ENCODE assay signal across 19 cellular contexts in genomic region chr16:23107878-23108277, GRCh38.
"Had no signal": no experiment of that assay in that cellular context is flagged by ENCODE, and none has a peak within 500 bp of the region (broad histone marks: within the 10 kb centered on the region; RNA-seq: fewer than 3 reads in every experiment).

No MANE protein-coding gene starts in this region.

- H3K4me1 Mint-ChIP-seq: neural crest cell had no signal

- H3K36me3 ChIP-seq: prostate gland had no signal

- H3K4me2 ChIP-seq: hepatocyte had no signal

- H2AFZ ChIP-seq: hepatocyte had no signal

- H3K27me3 ChIP-seq: gastrocnemius medialis, hepatocyte had no signal

- H3K36me3 Mint-ChIP-seq: stimulated activated effector memory CD8-positive, alpha-beta T cell treated with anti-CD3 and anti-CD28 coated beads, Interleukin-12 subunit alpha, Interleukin-12 subunit beta, amount 100 ng/mL, for 72 hours had no signal

- ATAC-seq: activated CD8-positive, alpha-beta T cell treated with anti-CD3 and anti-CD28 coated beads for 36 hours; activated T-cell treated with anti-CD3 and anti-CD28 coated beads, Interleukin-2, amount 50 U/mL, for 4 hours; effector memory CD8-positive, alpha-beta T cell; gastrocnemius medialis; stimulated activated effector memory CD8-positive, alpha-beta T cell treated with anti-CD3 and anti-CD28 coated beads, Interleukin-12 subunit alpha, Interleukin-12 subunit beta, amount 100 ng/mL, for 72 hours had no signal

- H3K4me3 ChIP-seq: gastrocnemius medialis, hepatocyte, prostate gland had no signal

- H3K27me3 Mint-ChIP-seq: activated CD8-positive, alpha-beta T cell treated with anti-CD3 and anti-CD28 coated beads for 36 hours; brain; dendritic cell treated with granulocyte-macrophage colony-stimulating factor and Interleukin-4, amounts not matched to agents 40 ng/mL and 50 ng/mL, for 4 days; effector memory CD8-positive, alpha-beta T cell had no signal

- H3K27ac Mint-ChIP-seq: activated CD8-positive, alpha-beta T cell treated with anti-CD3 and anti-CD28 coated beads for 36 hours; brain; dendritic cell treated with granulocyte-macrophage colony-stimulating factor and Interleukin-4, amounts not matched to agents 40 ng/mL and 50 ng/mL, for 4 days; effector memory CD8-positive, alpha-beta T cell; stimulated activated effector memory CD8-positive, alpha-beta T cell treated with anti-CD3 and anti-CD28 coated beads, Interleukin-12 subunit alpha, Interleukin-12 subunit beta, amount 100 ng/mL, for 72 hours had no signal

- H3K9me3 Mint-ChIP-seq: activated CD8-positive, alpha-beta T cell treated with anti-CD3 and anti-CD28 coated beads for 36 hours; activated T-cell treated with anti-CD3 and anti-CD28 coated beads, Interleukin-2, amount 50 U/mL, for 4 hours; dendritic cell treated with granulocyte-macrophage colony-stimulating factor and Interleukin-4, amounts not matched to agents 40 ng/mL and 50 ng/mL, for 4 days; effector memory CD8-positive, alpha-beta T cell; stimulated activated effector memory CD8-positive, alpha-beta T cell treated with anti-CD3 and anti-CD28 coated beads, Interleukin-12 subunit alpha, Interleukin-12 subunit beta, amount 100 ng/mL, for 72 hours had no signal

- H3K9me3 ChIP-seq: gastrocnemius medialis, prostate gland had no signal

- DNase-seq: activated CD4-positive, alpha-beta T cell treated with anti-CD3 and anti-CD28 coated beads for 48 hours; activated CD8-positive, alpha-beta T cell treated with anti-CD3 and anti-CD28 coated beads for 36 hours; activated effector memory CD4-positive, alpha-beta T cell treated with Interleukin-2 at 50 U/mL for 16 hours; activated naive CD4-positive, alpha-beta T cell treated with anti-CD3 and anti-CD28 coated beads, Interleukin-2, amount 50 U/mL, for 16 hours; activated T-cell treated with anti-CD3 and anti-CD28 coated beads, Interleukin-2, amount 50 U/mL, for 4 hours; effector memory CD8-positive, alpha-beta T cell; gastrocnemius medialis; islet precursor cell; midbrain; stimulated activated CD4-positive, alpha-beta T cell treated with anti-CD3 and anti-CD28 coated beads, Interleukin-12 subunit alpha, Interleukin-12 subunit beta, amount 100 ng/mL, for 4 hours; stimulated activated CD4-positive, alpha-beta T cell treated with anti-CD3 and anti-CD28 coated beads, Interleukin-2, amount 100 ng/mL, for 24 hours; T-helper 2 cell had no signal

- H3K27ac ChIP-seq: epithelial cell of prostate, gastrocnemius medialis, hepatocyte, prostate gland had no signal

- H3K4me1 ChIP-seq: prostate gland had no signal

- H3K4me3 Mint-ChIP-seq: activated CD8-positive, alpha-beta T cell treated with anti-CD3 and anti-CD28 coated beads for 36 hours; activated T-cell treated with anti-CD3 and anti-CD28 coated beads, Interleukin-2, amount 50 U/mL, for 4 hours; brain; dendritic cell treated with granulocyte-macrophage colony-stimulating factor and Interleukin-4, amounts not matched to agents 40 ng/mL and 50 ng/mL, for 4 days; effector memory CD8-positive, alpha-beta T cell; neural crest cell; stimulated activated effector memory CD8-positive, alpha-beta T cell treated with anti-CD3 and anti-CD28 coated beads, Interleukin-12 subunit alpha, Interleukin-12 subunit beta, amount 100 ng/mL, for 72 hours had no signal
